30 cellular contexts compared by ENCODE assay signal in genomic region chrX:124238268-124238667, GRCh38.
DNase-seq lines count a peak whose midpoint lies in the region; ATAC-seq and TF ChIP-seq lines count a peak whose summit lies in the region.
"Had no signal": no experiment of that assay in that cellular context is flagged by ENCODE, and none has a peak within 500 bp of the region (broad histone marks: within the 10 kb centered on the region; RNA-seq: fewer than 3 reads in every experiment).

No MANE protein-coding gene starts in this region.

- no peaks in the 10 kb centered on the region for H3K36me3 ChIP-seq in SK-N-MC (ENCODE audit: insufficient read depth, low read length)
- no peaks in the 10 kb centered on the region for H3K36me3 ChIP-seq in aorta (ENCODE audit: control insufficient read depth in 1 of 2, insufficient read depth in 2 of 2, low read length in 1 of 2)
- H3K36me3 ChIP-seq: cardiac muscle cell, left lung, pancreas had no signal

- 34 to 67% methylated on average over 1 of the region's 1 CpG for WGBS in aorta, 2 donors

- no peak overlapping the region for H3K9ac ChIP-seq in SK-N-MC (ENCODE audit: insufficient read length)

- DNase-seq in activated CD4-positive, alpha-beta T cell treated with anti-CD3 and anti-CD28 coated beads, Interleukin-2, amount 10 ng/mL, durations not matched to agents 24 days and 14 days, result no peak
- no peak for DNase-seq in activated CD4-positive, alpha-beta T cell treated with anti-CD3 and anti-CD28 coated beads for 1 hour
- DNase-seq in SK-N-MC (ENCODE audit: low read depth, low spot score) (no peak), natural killer cell (no peak), aorta (no peak), anterior cingulate cortex (lab: John Stamatoyannopoulos, UW) (no peak), NCI-H1436 (lab: John Stamatoyannopoulos, UW) (no peak)
- DNase-seq: activated CD4-positive, alpha-beta T cell treated with anti-CD3 and anti-CD28 coated beads, Interleukin-2, amount 50 U/mL, for 1 hour; activated CD8-positive, alpha-beta memory T cell treated with anti-CD3 and anti-CD28 coated beads, Interleukin-2, amount 50 U/mL, for 48 hours; Calu3; cortex of kidney; DMS79; effector memory CD4-positive, alpha-beta T cell; erythroblast; glutamatergic neuron; left lung; MV-4-11; NCI-H2107; NCI-H748 treated with DMSO at 0.1 percent for 48 hours; pancreas; small intestine; stimulated activated naive CD4-positive, alpha-beta T cell treated with Interleukin-2 at 50 U/mL for 16 hours had no signal

- H3K36me3 Mint-ChIP-seq in activated CD4-positive, alpha-beta T cell treated with anti-CD3 and anti-CD28 coated beads, Interleukin-2, amount 10 ng/mL, durations not matched to agents 24 days and 14 days (ENCODE audit: low read depth), result no peaks in the 10 kb centered on the region
- H3K36me3 Mint-ChIP-seq in activated T-helper 17 cell treated with anti-CD3 and anti-CD28 coated beads, Interleukin-2, amount 50 U/mL, for 72 hours (ENCODE audit: low read depth), result no peaks in the 10 kb centered on the region
- H3K36me3 Mint-ChIP-seq in natural killer cell, result no peaks in the 10 kb centered on the region
- H3K36me3 Mint-ChIP-seq: memory B cell had no signal

- intact Hi-C loops in activated CD4-positive, alpha-beta T cell treated with anti-CD3 and anti-CD28 coated beads, Interleukin-2, amount 10 ng/mL, durations not matched to agents 24 days and 14 days (cut with micrococcal nuclease), result loop anchor here (1.0 to 5.0 kb wide), 3 partner anchors 57 to 276 kb away; partner anchors contain the start of gene STAG2
- intact Hi-C loops in natural killer cell (cut with micrococcal nuclease), result no loop called here
- intact Hi-C loops in aorta (cut with DNase I), result no loop called here

- H3K4me1 Mint-ChIP-seq in activated CD4-positive, alpha-beta T cell treated with anti-CD3 and anti-CD28 coated beads, Interleukin-2, amount 10 ng/mL, durations not matched to agents 24 days and 14 days, result peaks cover 32% of the 10 kb centered on the region
- H3K4me1 Mint-ChIP-seq in activated T-helper 17 cell treated with anti-CD3 and anti-CD28 coated beads, Interleukin-2, amount 50 U/mL, for 72 hours, result peaks cover 14% of the 10 kb centered on the region
- H3K4me1 Mint-ChIP-seq in natural killer cell, result peaks cover 33% of the 10 kb centered on the region in 2 donors

- H3K27me3 ChIP-seq in aorta (ENCODE audit: control insufficient read depth in 1 of 2, insufficient read depth in 2 of 2, low read length in 1 of 2), result no peaks in the 10 kb centered on the region
- H3K27me3 ChIP-seq: cardiac muscle cell, left lung, pancreas had no signal

- H3K4me1 ChIP-seq in aorta (ENCODE audit: control insufficient read depth in 1 of 2, insufficient read depth in 2 of 2, low read length in 2 of 2), result no peaks in the 10 kb centered on the region
- H3K4me1 ChIP-seq: left lung, pancreas had no signal

- ATAC-seq in activated T-helper 17 cell treated with anti-CD3 and anti-CD28 coated beads, Interleukin-2, amount 50 U/mL, for 72 hours (replicated peaks), result peak; percentile 72
- ATAC-seq in natural killer cell (peak; percentile 38 to 69 (median 44)), aorta (ENCODE audit: low FRiP score) (no peak)
- ATAC-seq: GM23338, left lung, pancreas, Right ventricle myocardium inferior, SK-N-SH treated with all-trans-retinoic acid at 6 μM for 48 hours had no signal

- TF ChIP-seq CTCF in natural killer cell (IDR thresholded peaks at IDR 0.05), result no peak

- H3K27ac ChIP-seq in SK-N-MC (peak overlapping the region; percentile 97), aorta (ENCODE audit: low read depth in 1 of 2, low read length in 2 of 2) (no peak overlapping the region)
- H3K27ac ChIP-seq: cardiac muscle cell, left lung, pancreas had no signal

- no peaks in the 10 kb centered on the region for H3K9me3 Mint-ChIP-seq in activated CD4-positive, alpha-beta T cell treated with anti-CD3 and anti-CD28 coated beads, Interleukin-2, amount 10 ng/mL, durations not matched to agents 24 days and 14 days
- no peaks in the 10 kb centered on the region for H3K9me3 Mint-ChIP-seq in activated T-helper 17 cell treated with anti-CD3 and anti-CD28 coated beads, Interleukin-2, amount 50 U/mL, for 72 hours
- peaks cover 0 to 2% of the 10 kb centered on the region in 2 donors for H3K9me3 Mint-ChIP-seq in natural killer cell
- H3K9me3 Mint-ChIP-seq: GM23338, memory B cell had no signal

- peak overlapping the region; percentile 48 for H3K4me3 Mint-ChIP-seq in activated CD4-positive, alpha-beta T cell treated with anti-CD3 and anti-CD28 coated beads, Interleukin-2, amount 10 ng/mL, durations not matched to agents 24 days and 14 days
- H3K4me3 Mint-ChIP-seq in activated T-helper 17 cell treated with anti-CD3 and anti-CD28 coated beads, Interleukin-2, amount 50 U/mL, for 72 hours, result peak overlapping the region; percentile 75
- H3K4me3 Mint-ChIP-seq in natural killer cell, result peak overlapping the region; percentile 26
- H3K4me3 Mint-ChIP-seq: GM23338, IgD-negative memory B cell, memory B cell, neural crest cell had no signal

- no peak overlapping the region for H3K4me3 ChIP-seq in SK-N-MC
- no peak overlapping the region for H3K4me3 ChIP-seq in aorta (ENCODE audit: low read length in 2 of 2)
- H3K4me3 ChIP-seq: cardiac muscle cell, GM23338, left lung, pancreas had no signal

- H3K27me3 Mint-ChIP-seq in activated CD4-positive, alpha-beta T cell treated with anti-CD3 and anti-CD28 coated beads, Interleukin-2, amount 10 ng/mL, durations not matched to agents 24 days and 14 days, result no peaks in the 10 kb centered on the region
- no peaks in the 10 kb centered on the region for H3K27me3 Mint-ChIP-seq in activated T-helper 17 cell treated with anti-CD3 and anti-CD28 coated beads, Interleukin-2, amount 50 U/mL, for 72 hours
- H3K27me3 Mint-ChIP-seq in natural killer cell (ENCODE audit: low read depth in 2 of 2), result no peaks in the 10 kb centered on the region

- H3K9me3 ChIP-seq in SK-N-MC (ENCODE audit: low read depth, low read length) (no peaks in the 10 kb centered on the region), aorta (ENCODE audit: control insufficient read depth, low read length) (no peaks in the 10 kb centered on the region)
- H3K9me3 ChIP-seq: left lung, pancreas had no signal

- H3K27ac Mint-ChIP-seq in activated CD4-positive, alpha-beta T cell treated with anti-CD3 and anti-CD28 coated beads, Interleukin-2, amount 10 ng/mL, durations not matched to agents 24 days and 14 days, result peak overlapping the region; percentile 78
- H3K27ac Mint-ChIP-seq in activated T-helper 17 cell treated with anti-CD3 and anti-CD28 coated beads, Interleukin-2, amount 50 U/mL, for 72 hours, result peak overlapping the region; percentile 83
- H3K27ac Mint-ChIP-seq in natural killer cell, result peak overlapping the region in 1 of 2 donors; percentile 29
- H3K27ac Mint-ChIP-seq: GM23338, IgD-negative memory B cell, memory B cell had no signal
